ENCODE assay signal across 13 cellular contexts in genomic region chr19:40921005-40921897, GRCh38. TPM values are rescaled to one million over a fixed set of nuclear protein-coding genes. Genes with fewer than 3 reads are reported as not detected.
DNase-seq lines count a peak whose midpoint lies in the region; ATAC-seq, FAIRE-seq and TF ChIP-seq lines count a peak whose summit lies in the region.
"Had no signal": no experiment of that assay in that cellular context is flagged by ENCODE, and none has a peak within 500 bp of the region (broad histone marks: within the 10 kb centered on the region; RNA-seq: fewer than 3 reads in every experiment).

No MANE protein-coding gene starts in this region.

- peaks cover 6% of the 10 kb centered on the region in 2 donors for H3K36me3 Mint-ChIP-seq in activated T-cell treated with anti-CD3 and anti-CD28 coated beads, Interleukin-2, amount 50 U/mL, for 72 hours (ENCODE audit: insufficient read depth in 2 of 2)

- H3K9me3 Mint-ChIP-seq in activated T-cell treated with anti-CD3 and anti-CD28 coated beads, Interleukin-2, amount 50 U/mL, for 72 hours: peaks cover 5 to 7% of the 10 kb centered on the region in 2 donors

- TF ChIP-seq CTCF in liver (IDR thresholded peaks at IDR 0.05; ENCODE audit: low read depth, low read length, missing input control): no peak

- H3K36me3 ChIP-seq in liver (ENCODE audit: control insufficient read depth in 4 of 4, insufficient read depth in 3 of 4, low read depth in 1 of 4, low read length in 3 of 4): no peaks in the 10 kb centered on the region

- H3K4me1 ChIP-seq in liver (ENCODE audit: control insufficient read depth in 4 of 4, insufficient read depth in 4 of 4, low read length in 3 of 4): peaks cover 10 to 38% (median 24%) of the 10 kb centered on the region in 4 donors

- peaks cover 0 to 2% (median 0%) of the 10 kb centered on the region in 4 donors for H3K9me3 ChIP-seq in liver (ENCODE audit: control insufficient read depth in 4 of 4, low read length in 3 of 4)

- DNase-seq in A172 (ENCODE audit: low spot score) (peak; percentile 83), HT1080 (ENCODE audit: low read depth) (peak; percentile 43), SHP77 treated with DMSO at 0.1 percent for 48 hours (lab: John Stamatoyannopoulos, UW) (peak; percentile 59), midbrain (lab: John Stamatoyannopoulos, UW) (no peak), GM19239 (ENCODE audit: insufficient read length, low spot score) (no peak)
- DNase-seq in activated T-cell treated with anti-CD3 and anti-CD28 coated beads, Interleukin-2, amount 50 U/mL, for 72 hours: no peak
- DNase-seq: amniotic stem cell, NCI-H1092 had no signal

- no peak for FAIRE-seq in GM19239 (lab: Jason Lieb, UNC)
- FAIRE-seq: endometrium had no signal

- H3K27me3 Mint-ChIP-seq in activated T-cell treated with anti-CD3 and anti-CD28 coated beads, Interleukin-2, amount 50 U/mL, for 72 hours (ENCODE audit: low read depth): no peaks in the 10 kb centered on the region

- no peak for ATAC-seq in activated T-cell treated with anti-CD3 and anti-CD28 coated beads, Interleukin-2, amount 50 U/mL, for 72 hours (replicated peaks in 1 of 2)
- ATAC-seq in HG03045 (IDR thresholded peaks at IDR 0.05; ENCODE audit: unreplicated experiment): no peak
- ATAC-seq: natural killer cell treated with Interleukin-12 subunit alpha and Interleukin-12 subunit beta and Interleukin-15 and Interleukin-18, amount 100 ng/mL, for 72 hours had no signal

- H3K4me3 Mint-ChIP-seq in activated T-cell treated with anti-CD3 and anti-CD28 coated beads, Interleukin-2, amount 50 U/mL, for 72 hours: no peak overlapping the region
- H3K4me3 Mint-ChIP-seq: natural killer cell treated with Interleukin-12 subunit alpha and Interleukin-12 subunit beta and Interleukin-15 and Interleukin-18, amount 100 ng/mL, for 72 hours; T-helper 1 cell treated with Interleukin-12 subunit alpha and Interleukin-12 subunit beta and Interleukin-4 antibody, amounts not matched to agents 30 μg/mL and 1 μg/mL, for 36 hours had no signal

- H3K27ac Mint-ChIP-seq in activated T-cell treated with anti-CD3 and anti-CD28 coated beads, Interleukin-2, amount 50 U/mL, for 72 hours: no peak overlapping the region
- H3K27ac Mint-ChIP-seq: natural killer cell treated with Interleukin-12 subunit alpha and Interleukin-12 subunit beta and Interleukin-15 and Interleukin-18, amount 100 ng/mL, for 72 hours; T-helper 1 cell treated with Interleukin-12 subunit alpha and Interleukin-12 subunit beta and Interleukin-4 antibody, amounts not matched to agents 30 μg/mL and 1 μg/mL, for 36 hours had no signal

- peak overlapping the region in 1 of 3 donors; percentile 15 for H3K4me3 ChIP-seq in liver (ENCODE audit: low read depth in 1 of 3, low read length in 3 of 3)

- no peaks in the 10 kb centered on the region for H3K27me3 ChIP-seq in liver (ENCODE audit: control insufficient read depth in 4 of 4, insufficient read depth in 4 of 4, low read length in 3 of 4)

- H3K4me1 Mint-ChIP-seq in activated T-cell treated with anti-CD3 and anti-CD28 coated beads, Interleukin-2, amount 50 U/mL, for 72 hours (ENCODE audit: low read depth): no peaks in the 10 kb centered on the region

- TF ChIP-seq RAD21 in liver (IDR thresholded peaks at IDR 0.05): peak; percentile 34 to 61

- peak overlapping the region; percentile 76 to 88 for H3K27ac ChIP-seq in liver (ENCODE audit: low read depth in 1 of 2, low read length in 2 of 2)

- H3K9ac ChIP-seq in liver (ENCODE audit: low read depth in 1 of 2, low read length in 2 of 2): no peak overlapping the region

- 21% methylated on average over 9 of the region's 9 CpGs for WGBS in liver

TF ChIP-seq in liver, 16 proteins besides CTCF, POLR2A, EP300 and RAD21:
- TF ChIP-seq, protein P1, sequence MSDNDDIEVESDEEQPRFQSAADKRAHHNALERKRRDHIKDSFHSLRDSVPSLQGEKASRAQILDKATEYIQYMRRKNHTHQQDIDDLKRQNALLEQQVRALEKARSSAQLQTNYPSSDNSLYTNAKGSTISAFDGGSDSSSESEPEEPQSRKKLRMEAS (IDR thresholded peaks at IDR 0.05): peak; percentile 51
- peak; percentile 96 for TF ChIP-seq SP1 (IDR thresholded peaks at IDR 0.05)
- TF ChIP-seq REST (IDR thresholded peaks at IDR 0.05): peak; percentile 33
- TF ChIP-seq GABPA (IDR thresholded peaks at IDR 0.05 in 1 of 2, conservative IDR thresholded peaks at IDR 0.05 in 1 of 2): peak in 1 of 2 donors; percentile 30
- TF ChIP-seq, protein P2, sequence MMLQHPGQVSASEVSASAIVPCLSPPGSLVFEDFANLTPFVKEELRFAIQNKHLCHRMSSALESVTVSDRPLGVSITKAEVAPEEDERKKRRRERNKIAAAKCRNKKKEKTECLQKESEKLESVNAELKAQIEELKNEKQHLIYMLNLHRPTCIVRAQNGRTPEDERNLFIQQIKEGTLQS (IDR thresholded peaks at IDR 0.05): peak; percentile 68
- TF ChIP-seq HNF4A (conservative IDR thresholded peaks at IDR 0.05): peak; percentile 87 to 88
- TF ChIP-seq EGR1 (IDR thresholded peaks at IDR 0.05; ENCODE audit: low read depth in 2 of 2): peak; percentile 35 to 71
- TF ChIP-seq, protein P3, sequence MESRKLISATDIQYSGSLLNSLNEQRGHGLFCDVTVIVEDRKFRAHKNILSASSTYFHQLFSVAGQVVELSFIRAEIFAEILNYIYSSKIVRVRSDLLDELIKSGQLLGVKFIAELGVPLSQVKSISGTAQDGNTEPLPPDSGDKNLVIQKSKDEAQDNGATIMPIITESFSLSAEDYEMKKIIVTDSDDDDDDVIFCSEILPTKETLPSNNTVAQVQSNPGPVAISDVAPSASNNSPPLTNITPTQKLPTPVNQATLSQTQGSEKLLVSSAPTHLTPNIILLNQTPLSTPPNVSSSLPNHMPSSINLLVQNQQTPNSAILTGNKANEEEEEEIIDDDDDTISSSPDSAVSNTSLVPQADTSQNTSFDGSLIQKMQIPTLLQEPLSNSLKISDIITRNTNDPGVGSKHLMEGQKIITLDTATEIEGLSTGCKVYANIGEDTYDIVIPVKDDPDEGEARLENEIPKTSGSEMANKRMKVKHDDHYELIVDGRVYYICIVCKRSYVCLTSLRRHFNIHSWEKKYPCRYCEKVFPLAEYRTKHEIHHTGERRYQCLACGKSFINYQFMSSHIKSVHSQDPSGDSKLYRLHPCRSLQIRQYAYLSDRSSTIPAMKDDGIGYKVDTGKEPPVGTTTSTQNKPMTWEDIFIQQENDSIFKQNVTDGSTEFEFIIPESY (IDR thresholded peaks at IDR 0.05): peak; percentile 90
- TF ChIP-seq NR2F2 (IDR thresholded peaks at IDR 0.05): peak; percentile 71
- TF ChIP-seq HNF4G (IDR thresholded peaks at IDR 0.05): peak; percentile 61
- no peak for TF ChIP-seq TAF1 (conservative IDR thresholded peaks at IDR 0.05)
- peak; percentile 51 for TF ChIP-seq YY1 (IDR thresholded peaks at IDR 0.05)
- TF ChIP-seq FOXA2 (IDR thresholded peaks at IDR 0.05): peak; percentile 79
- peak; percentile 79 for TF ChIP-seq FOXA1 (IDR thresholded peaks at IDR 0.05)
- peak; percentile 94 to 97 for TF ChIP-seq JUND (IDR thresholded peaks at IDR 0.05)
- TF ChIP-seq RXRA (IDR thresholded peaks at IDR 0.05): peak; percentile 95 to 97
TF ChIP-seq in liver: peak in this region for 15.

RNA-seq across cellular contexts. Expression of gene CYP2A7, which starts 39.2 kb away (rescaled TPM):
- total RNA-seq in A172 (2014; rRNA removed; shearing (Covaris generic)): not detected in 2 replicates
- total RNA-seq in HT1080 (2014; rRNA removed; shearing (Covaris generic)): not detected in 2 replicates
- polyA plus RNA-seq in HT1080 (2015; cell fraction: cytosol; rRNA removed): not detected in 2 replicates
- polyA plus RNA-seq in HT1080 (2015; cell fraction: nucleus; rRNA removed): not detected in 2 replicates
- 1 to 10 TPM in 1 of 2 donors, not detected in 1; 7.4 TPM for total RNA-seq in liver
- polyA plus RNA-seq in liver: 10 to 100 TPM in 1 of 2 donors, 1 to 10 TPM in 1; 3.3 to 57.9 TPM
- total RNA-seq in activated T-cell treated with anti-CD3 and anti-CD28 coated beads, Interleukin-2, amount 50 U/mL, for 72 hours: not detected
- total RNA-seq: natural killer cell treated with Interleukin-12 subunit alpha and Interleukin-12 subunit beta and Interleukin-15 and Interleukin-18, amount 100 ng/mL, for 72 hours had no signal

Comparison
In these comparisons a context has a peak if more than half of its experiments do, and no peak if none do; other contexts are left out.
1. DNase-seq: peak in A172 (single experiment), HT1080 (single experiment) and SHP77 treated with DMSO at 0.1 percent for 48 hours (single experiment); none in activated T-cell treated with anti-CD3 and anti-CD28 coated beads, Interleukin-2, amount 50 U/mL, for 72 hours (0 of 2), midbrain (single experiment) and GM19239 (single experiment).